In the genomic region with DNA sequence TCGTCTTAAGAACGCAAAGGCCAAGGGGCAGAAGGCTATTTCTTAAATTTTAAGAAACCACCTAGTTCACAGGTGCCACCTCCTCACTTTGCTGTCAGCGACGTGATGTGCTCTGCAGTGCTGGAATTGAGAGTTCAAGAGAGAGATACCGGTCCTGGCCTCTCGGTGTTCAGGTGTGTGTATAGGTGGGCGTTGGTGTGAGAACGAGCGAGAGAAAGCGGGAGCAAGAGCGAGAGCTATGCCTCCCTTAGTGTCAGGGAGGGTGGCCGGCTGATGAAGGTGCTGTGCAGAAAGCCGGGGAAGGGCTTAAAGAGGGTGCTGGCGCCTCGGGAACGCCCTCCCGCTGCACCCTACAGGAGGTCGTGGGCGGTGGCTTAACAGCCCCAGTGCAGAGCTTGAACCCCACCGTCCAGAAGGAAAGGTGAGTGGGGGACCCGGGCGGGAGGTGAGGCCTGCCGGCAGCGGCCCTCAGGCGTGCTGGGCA, we compare ENCODE assay signal across 7 cellular contexts.
DNase-seq lines count a peak whose midpoint lies in the region; ATAC-seq and TF ChIP-seq lines count a peak whose summit lies in the region.

No MANE protein-coding gene starts in this region.

- H3K4me3 ChIP-seq in GM12865 (ENCODE audit: low read depth, low read length) (peak overlapping the region; percentile 69), choroid plexus epithelial cell (ENCODE audit: low read depth, low read length) (peak overlapping the region; percentile 20), parathyroid adenoma (ENCODE audit: low read depth, low read length) (no peak overlapping the region)

- H3K9me3 ChIP-seq in parathyroid adenoma (ENCODE audit: control insufficient read depth, low read length) = peaks cover 5% of the 10 kb centered on the region

- H3K9ac ChIP-seq in parathyroid adenoma = no peak overlapping the region

- no peak for ATAC-seq in HG03571 (IDR thresholded peaks at IDR 0.05; ENCODE audit: unreplicated experiment)

- no peak for DNase-seq in GM12865 (ENCODE audit: low read depth)
- peak; percentile 31 for DNase-seq in NCI-H1105 treated with DMSO at 0.1 percent for 48 hours (lab: John Stamatoyannopoulos, UW)
- DNase-seq in choroid plexus epithelial cell (ENCODE audit: low read depth) = no peak
- DNase-seq in cortex of kidney (lab: John Stamatoyannopoulos, UW) = no peak
- DNase-seq in COLO829 (ENCODE audit: low spot score) = no peak

- H3K27me3 ChIP-seq in parathyroid adenoma (ENCODE audit: control insufficient read depth, insufficient read depth, low read length) = peaks cover 8% of the 10 kb centered on the region

- H3K79me2 ChIP-seq in parathyroid adenoma = no peaks in the 10 kb centered on the region

- peak overlapping the region; percentile 57 for H3K4me2 ChIP-seq in parathyroid adenoma (ENCODE audit: low read length)

- no peaks in the 10 kb centered on the region for H3K36me3 ChIP-seq in parathyroid adenoma (ENCODE audit: control insufficient read depth, insufficient read depth, low read length)

- peaks cover 19% of the 10 kb centered on the region for H3K4me1 ChIP-seq in parathyroid adenoma

- TF ChIP-seq CTCF in GM12865 (IDR thresholded peaks at IDR 0.05; ENCODE audit: insufficient read depth, low read depth, low read length, missing control alignments) (no peak), choroid plexus epithelial cell (conservative IDR thresholded peaks at IDR 0.05; ENCODE audit: low read depth, low read length) (no peak), parathyroid adenoma (IDR thresholded peaks at IDR 0.05) (no peak)

- H2AFZ ChIP-seq in parathyroid adenoma = peak overlapping the region; percentile 51

- H3K27ac ChIP-seq in parathyroid adenoma = no peak overlapping the region
